In the genomic region with DNA sequence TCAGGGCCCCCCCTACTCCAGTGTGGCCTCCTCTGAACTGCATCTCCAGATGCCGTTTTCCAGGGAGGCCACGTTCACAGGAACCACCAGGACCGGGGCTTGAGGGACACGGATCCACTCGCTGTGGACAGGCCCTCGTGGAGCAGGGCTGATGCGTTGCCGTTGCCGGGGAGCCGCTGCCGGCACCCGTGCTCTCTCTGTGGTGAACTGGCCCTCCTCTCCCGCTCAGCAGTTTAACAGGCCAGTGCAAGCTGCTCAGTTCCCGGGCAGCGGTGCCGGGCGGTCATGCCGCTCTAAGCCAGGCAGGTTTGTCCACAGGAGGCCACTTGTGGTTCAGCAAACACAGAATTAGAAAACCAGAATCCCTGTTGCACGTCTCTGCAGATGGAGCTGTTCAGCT, we compare ENCODE assay signal across 18 cellular contexts.
A peak's percentile ranks its signal among the peaks of the same experiment; 100 is the strongest.
DNase-seq lines count a peak whose midpoint lies in the region; ATAC-seq and TF ChIP-seq lines count a peak whose summit lies in the region.
"Had no signal": no experiment of that assay in that cellular context is flagged by ENCODE, and none has a peak within 500 bp of the region (broad histone marks: within the 10 kb centered on the region; RNA-seq: fewer than 3 reads in every experiment).

No MANE protein-coding gene starts in this region.

- peaks cover 13% of the 10 kb centered on the region for H3K36me3 Mint-ChIP-seq in MCF 10A (ENCODE audit: insufficient read depth, unreplicated experiment)

- H2AK5ac ChIP-seq in neuronal stem cell (ENCODE audit: low read depth, low read length), result peak overlapping the region; percentile 45

- no peak overlapping the region for H2BK120ac ChIP-seq in neuronal stem cell (ENCODE audit: low read depth, low read length)

- CTCF ChIA-PET in MCF 10A (lab: Yijun Ruan, JAX), result no interaction called here

- no peaks in the 10 kb centered on the region for H3K79me1 ChIP-seq in neuronal stem cell (ENCODE audit: low read depth, low read length)

- no peak overlapping the region for H4K8ac ChIP-seq in neuronal stem cell (ENCODE audit: low read depth, low read length)

- no peaks in the 10 kb centered on the region for H3K4me1 Mint-ChIP-seq in MCF 10A (ENCODE audit: insufficient read depth, unreplicated experiment)
- H3K4me1 Mint-ChIP-seq: CD14-positive monocyte had no signal

- H3K27me3 ChIP-seq in left ventricle myocardium inferior (ENCODE audit: low read depth) (no peaks in the 10 kb centered on the region), heart right ventricle (no peaks in the 10 kb centered on the region), neuronal stem cell (ENCODE audit: control insufficient read depth in 3 of 3, insufficient read depth in 3 of 3, low read depth in 1 of 3, low read length in 3 of 3) (no peaks in the 10 kb centered on the region), sigmoid colon (no peaks in the 10 kb centered on the region), gastrocnemius medialis (no peaks in the 10 kb centered on the region)
- H3K27me3 ChIP-seq: SJSA1 had no signal

- no peak for TF ChIP-seq CTCF in left ventricle myocardium inferior (IDR thresholded peaks at IDR 0.05; ENCODE audit: borderline replicate concordance)
- no peak for TF ChIP-seq CTCF in heart right ventricle (IDR thresholded peaks at IDR 0.05)
- no peak for TF ChIP-seq CTCF in sigmoid colon (IDR thresholded peaks at IDR 0.05)
- no peak for TF ChIP-seq CTCF in MCF 10A (IDR thresholded peaks at IDR 0.05; ENCODE audit: unreplicated experiment)
- no peak for TF ChIP-seq CTCF in gastrocnemius medialis (IDR thresholded peaks at IDR 0.05 in 4 of 5, conservative IDR thresholded peaks at IDR 0.05 in 1 of 5)

- peak overlapping the region; percentile 66 for H4K91ac ChIP-seq in neuronal stem cell (ENCODE audit: low read depth, low read length, poor library complexity)

- H3K9ac ChIP-seq in neuronal stem cell (ENCODE audit: low read depth, low read length, poor library complexity), result no peak overlapping the region

- no peak overlapping the region for H3K4me3 Mint-ChIP-seq in MCF 10A (ENCODE audit: unreplicated experiment)
- H3K4me3 Mint-ChIP-seq: CD14-positive monocyte had no signal

- ATAC-seq in heart right ventricle (no peak), gastrocnemius medialis (no peak)

- intact Hi-C loops in left ventricle myocardium inferior (cut with micrococcal nuclease), result no loop called here
- intact Hi-C loops in heart right ventricle (cut with DNase I), result no loop called here
- intact Hi-C loops in sigmoid colon (cut with DNase I), result no loop called here
- intact Hi-C loops in MCF 10A (cut with micrococcal nuclease), result no loop called here
- intact Hi-C loops in gastrocnemius medialis (cut with DNase I; ENCODE audit: low total_unique reads), result no loop called here

- in situ Hi-C loops in gastrocnemius medialis (cut with MboI; ENCODE audit: low sequenced_read_pairs in 4 of 4), result no loop called here

- H3K27me3 Mint-ChIP-seq in MCF 10A (ENCODE audit: insufficient read depth, unreplicated experiment), result no peaks in the 10 kb centered on the region

- 85 to 97% methylated on average over 19 of the region's 19 CpGs for WGBS in heart right ventricle, 2 donors
- WGBS in neuronal stem cell (ENCODE audit: extremely low coverage in 2 of 2, insufficient read length in 2 of 2, insufficient replicate concordance in 1 of 2), 2 donors, result no CpG with 5 or more reads among the region's 19 CpGs
- WGBS in sigmoid colon, 2 donors, result 86 to 96% methylated on average over 19 of the region's 19 CpGs

- H3K27ac Mint-ChIP-seq in MCF 10A (ENCODE audit: low read depth, unreplicated experiment), result no peak overlapping the region

- no peak overlapping the region for H2AFZ ChIP-seq in neuronal stem cell (ENCODE audit: low read length)

- H3K27ac ChIP-seq in left ventricle myocardium inferior (replicated peaks) (no peak overlapping the region), heart right ventricle (no peak overlapping the region), neuronal stem cell (replicated peaks; ENCODE audit: low read length) (no peak overlapping the region), sigmoid colon (no peak overlapping the region), gastrocnemius medialis (no peak overlapping the region)
- H3K27ac ChIP-seq: SJSA1 had no signal

- H3K9me3 ChIP-seq in left ventricle myocardium inferior (replicated peaks) (no peaks in the 10 kb centered on the region), heart right ventricle (no peaks in the 10 kb centered on the region), neuronal stem cell (replicated peaks in 1 of 2; ENCODE audit: control insufficient read depth in 2 of 2, insufficient read depth in 1 of 2, low read depth in 1 of 2, low read length in 2 of 2) (no peaks in the 10 kb centered on the region), sigmoid colon (no peaks in the 10 kb centered on the region), gastrocnemius medialis (no peaks in the 10 kb centered on the region)
- H3K9me3 ChIP-seq: HAP-1, SJSA1 had no signal

- BruUV-seq in MCF 10A (replicated peaks; lab: Mats Ljungman, UMichigan), result no TSS peak

- no peak for TF ChIP-seq EP300 in sigmoid colon (IDR thresholded peaks at IDR 0.05)

- H3K4me2 ChIP-seq in neuronal stem cell (ENCODE audit: insufficient read depth, low read length, poor library complexity, severe bottlenecking), result no peak overlapping the region

- DNase-seq in left ventricle myocardium inferior, result peak; percentile 1
- no peak for DNase-seq in heart right ventricle
- DNase-seq in ecto neural progenitor cell (ENCODE audit: low spot score), result peak; percentile 44
- DNase-seq in neuronal stem cell (ENCODE audit: low spot score), result no peak
- DNase-seq in sigmoid colon, result no peak
- no peak for DNase-seq in MCF 10A (ENCODE audit: unreplicated experiment)
- no peak for DNase-seq in gastrocnemius medialis
- DNase-seq: ACHN, AML-193, EL, IMR-90, Karpas-422, MM.1S, NCI-H1092 treated with DMSO at 0.1 percent for 48 hours, NCI-H748 treated with DMSO at 0.1 percent for 48 hours had no signal

- TF ChIP-seq POLR2A in sigmoid colon (IDR thresholded peaks at IDR 0.05) (no peak), gastrocnemius medialis (IDR thresholded peaks at IDR 0.05) (no peak)

- H3K36me3 ChIP-seq in left ventricle myocardium inferior (peaks cover 35% of the 10 kb centered on the region), heart right ventricle (peaks cover 0 to 49% (median 0%) of the 10 kb centered on the region in 9 donors), neuronal stem cell (replicated peaks in 1 of 2; ENCODE audit: control insufficient read depth in 2 of 2, insufficient read depth in 2 of 2, low read length in 2 of 2) (no peaks in the 10 kb centered on the region), sigmoid colon (no peaks in the 10 kb centered on the region), gastrocnemius medialis (no peaks in the 10 kb centered on the region)
- H3K36me3 ChIP-seq: HAP-1, SJSA1 had no signal

- H3K14ac ChIP-seq in neuronal stem cell (ENCODE audit: low read length), result peak overlapping the region; percentile 95

- H2BK5ac ChIP-seq in neuronal stem cell (ENCODE audit: low read length), result no peak overlapping the region

- no peaks in the 10 kb centered on the region for H3K9me3 Mint-ChIP-seq in MCF 10A (ENCODE audit: unreplicated experiment)

- H2BK15ac ChIP-seq in neuronal stem cell (ENCODE audit: low read length), result no peak overlapping the region

- H3K4me1 ChIP-seq in left ventricle myocardium inferior (peaks cover 3% of the 10 kb centered on the region), heart right ventricle (peaks cover 0 to 12% (median 0%) of the 10 kb centered on the region in 9 donors), neuronal stem cell (ENCODE audit: control insufficient read depth in 2 of 2, insufficient read depth in 1 of 2, low read depth in 1 of 2, low read length in 2 of 2) (peaks cover 0 to 17% of the 10 kb centered on the region in 2 donors), sigmoid colon (peaks cover 0 to 10% (median 2%) of the 10 kb centered on the region in 4 donors), gastrocnemius medialis (no peaks in the 10 kb centered on the region)

- H3K4me3 ChIP-seq in left ventricle myocardium inferior (no peak overlapping the region), heart right ventricle (no peak overlapping the region), neuronal stem cell (ENCODE audit: low read length in 2 of 2) (no peak overlapping the region), sigmoid colon (no peak overlapping the region), gastrocnemius medialis (no peak overlapping the region)
- H3K4me3 ChIP-seq: HAP-1, SJSA1 had no signal

- H3K23ac ChIP-seq in neuronal stem cell (ENCODE audit: low read depth, low read length, poor library complexity), result no peak overlapping the region

- H3K18ac ChIP-seq in neuronal stem cell (ENCODE audit: low read length), result peak overlapping the region; percentile 90

- no peak overlapping the region for H2BK12ac ChIP-seq in neuronal stem cell (ENCODE audit: low read length)

- POLR2A ChIA-PET in MCF 10A (lab: Yijun Ruan, JAX), result no interaction called here

- H3K4ac ChIP-seq in neuronal stem cell (ENCODE audit: low read length), result peak overlapping the region; percentile 17

Comparison
In these comparisons a context has a peak if more than half of its experiments do, and no peak if none do; other contexts are left out.
1. DNase-seq: peak in left ventricle myocardium inferior (single experiment) and ecto neural progenitor cell (single experiment); none in heart right ventricle (0 of 2), neuronal stem cell (single experiment), sigmoid colon (single experiment), MCF 10A (single experiment) and gastrocnemius medialis (0 of 2).